ENCODE assay signal across 19 cellular contexts in the genomic region with DNA sequence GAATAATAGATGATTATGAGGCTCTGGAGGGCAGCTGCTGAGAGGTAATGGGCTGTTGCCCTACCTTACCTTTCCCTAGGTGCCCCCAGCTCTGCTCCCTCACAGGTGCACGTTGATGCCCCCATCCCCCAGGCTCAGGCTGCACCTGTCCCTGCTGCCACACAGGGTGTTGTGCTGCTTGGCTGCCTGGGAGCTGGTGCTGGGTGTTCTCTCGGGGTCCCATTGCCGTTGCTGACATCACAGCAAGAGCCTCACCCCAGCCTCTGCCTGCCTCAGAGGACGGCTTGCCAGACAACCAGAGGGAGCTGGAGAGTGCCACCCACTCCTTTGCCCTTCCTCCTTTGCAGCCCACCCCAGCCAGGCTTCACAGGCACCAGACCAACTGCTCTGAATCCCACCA. TPM values are rescaled to one million over a fixed set of nuclear protein-coding genes. Genes with fewer than 3 reads are reported as not detected.
DNase-seq lines count a peak whose midpoint lies in the region; ATAC-seq lines count a peak whose summit lies in the region.
"Had no signal": no experiment of that assay in that cellular context is flagged by ENCODE, and none has a peak within 500 bp of the region (broad histone marks: within the 10 kb centered on the region; RNA-seq: fewer than 3 reads in every experiment).

No MANE protein-coding gene starts in this region.

- H4K91ac ChIP-seq in neuronal stem cell (ENCODE audit: low read depth, low read length, poor library complexity): no peak overlapping the region

- no peak overlapping the region for H2BK5ac ChIP-seq in neuronal stem cell (ENCODE audit: low read length)

- no peak overlapping the region for H2AFZ ChIP-seq in neuronal stem cell (ENCODE audit: low read length)
- H2AFZ ChIP-seq: GM23338 had no signal

- H2BK15ac ChIP-seq in neuronal stem cell (ENCODE audit: low read length): peak overlapping the region; percentile 12

- H2AK5ac ChIP-seq in neuronal stem cell (ENCODE audit: low read depth, low read length): peak overlapping the region; percentile 71

- no peak overlapping the region for H3K27ac ChIP-seq in neuronal stem cell (replicated peaks; ENCODE audit: low read length)

- H3K36me3 ChIP-seq in neuronal stem cell (replicated peaks in 1 of 2; ENCODE audit: control insufficient read depth in 2 of 2, insufficient read depth in 2 of 2, low read length in 2 of 2): no peaks in the 10 kb centered on the region

- no peak overlapping the region for H3K4me2 ChIP-seq in neuronal stem cell (ENCODE audit: insufficient read depth, low read length, poor library complexity, severe bottlenecking)
- H3K4me2 ChIP-seq: GM23338 had no signal

- H3K79me1 ChIP-seq in neuronal stem cell (ENCODE audit: low read depth, low read length): no peaks in the 10 kb centered on the region

- DNase-seq in NCI-H2107 treated with DMSO at 0.1 percent for 48 hours (lab: John Stamatoyannopoulos, UW; ENCODE audit: unreplicated experiment) (peak; percentile 16), NCI-H2107 (lab: John Stamatoyannopoulos, UW) (no peak), NCI-H1105 treated with DMSO at 0.1 percent for 48 hours (lab: John Stamatoyannopoulos, UW) (peak; percentile 57), NCI-H146 treated with DMSO at 0.1 percent for 48 hours (lab: John Stamatoyannopoulos, UW; ENCODE audit: unreplicated experiment) (peak; percentile 1), neuronal stem cell (ENCODE audit: low spot score) (no peak), GM03348 (ENCODE audit: low spot score) (no peak)
- DNase-seq: C1 segment of cervical spinal cord; Calu3; CD4-positive, alpha-beta memory T cell; COR-L47; DMS153; DND-41; H9; HFFc6 had no signal

- H3K4me1 ChIP-seq in neuronal stem cell (ENCODE audit: control insufficient read depth in 2 of 2, insufficient read depth in 1 of 2, low read depth in 1 of 2, low read length in 2 of 2): peaks cover 0 to 30% of the 10 kb centered on the region in 2 donors

- no peak overlapping the region for H3K4ac ChIP-seq in neuronal stem cell (ENCODE audit: low read length)

- no peak overlapping the region for H4K8ac ChIP-seq in neuronal stem cell (ENCODE audit: low read depth, low read length)

- H3K9me3 ChIP-seq in neuronal stem cell (replicated peaks in 1 of 2; ENCODE audit: control insufficient read depth in 2 of 2, insufficient read depth in 1 of 2, low read depth in 1 of 2, low read length in 2 of 2): no peaks in the 10 kb centered on the region

- H2BK120ac ChIP-seq in neuronal stem cell (ENCODE audit: low read depth, low read length): no peak overlapping the region

- H2BK12ac ChIP-seq in neuronal stem cell (ENCODE audit: low read length): peak overlapping the region; percentile 60

- peak overlapping the region; percentile 46 for H3K18ac ChIP-seq in neuronal stem cell (ENCODE audit: low read length)

- WGBS in neuronal stem cell (ENCODE audit: extremely low coverage in 2 of 2, insufficient read length in 2 of 2, insufficient replicate concordance in 1 of 2), 2 donors: no CpG with 5 or more reads among the region's 4 CpGs

- ATAC-seq in HG03521 (IDR thresholded peaks at IDR 0.05; ENCODE audit: unreplicated experiment) (no peak), GM21825 (IDR thresholded peaks at IDR 0.05; ENCODE audit: unreplicated experiment) (no peak)
- ATAC-seq: GM12878, GM23338 had no signal

- H3K9ac ChIP-seq in neuronal stem cell (ENCODE audit: low read depth, low read length, poor library complexity): no peak overlapping the region

- peaks cover 0 to 92% (median 36%) of the 10 kb centered on the region in 3 experiments for H3K27me3 ChIP-seq in neuronal stem cell (ENCODE audit: control insufficient read depth in 3 of 3, insufficient read depth in 3 of 3, low read depth in 1 of 3, low read length in 3 of 3)

- H3K4me3 ChIP-seq in neuronal stem cell (ENCODE audit: low read length in 2 of 2): no peak overlapping the region
- H3K4me3 ChIP-seq: GM12878, GM23338 had no signal

- H3K23ac ChIP-seq in neuronal stem cell (ENCODE audit: low read depth, low read length, poor library complexity): peak overlapping the region; percentile 34

- peak overlapping the region; percentile 91 for H3K14ac ChIP-seq in neuronal stem cell (ENCODE audit: low read length)

RNA-seq across cellular contexts. Expression of gene DMBX1, which starts 31.4 kb away (rescaled TPM):
- 0.15 TPM for polyA plus RNA-seq in neuronal stem cell (2013, experiment 1 of 2)
- polyA plus RNA-seq in neuronal stem cell (2013, experiment 2 of 2): 0.18 TPM
- polyA plus RNA-seq: BJ; CD4-positive, alpha-beta memory T cell had no signal

Comparison
In these comparisons a context has a peak if more than half of its experiments do, and no peak if none do; other contexts are left out.
1. DNase-seq: peak in NCI-H2107 treated with DMSO at 0.1 percent for 48 hours (single experiment), NCI-H1105 treated with DMSO at 0.1 percent for 48 hours (single experiment) and NCI-H146 treated with DMSO at 0.1 percent for 48 hours (single experiment); none in NCI-H2107 (single experiment), neuronal stem cell (single experiment) and GM03348 (single experiment).